Comparison of ENCODE assay signal across 9 cellular contexts in genomic region chr6:167047554-167047953, GRCh38. TPM values are rescaled to one million over a fixed set of nuclear protein-coding genes. Genes with fewer than 3 reads are reported as not detected.
DNase-seq lines count a peak whose midpoint lies in the region; ATAC-seq and TF ChIP-seq lines count a peak whose summit lies in the region.
"Had no signal": no experiment of that assay in that cellular context is flagged by ENCODE, and none has a peak within 500 bp of the region (broad histone marks: within the 10 kb centered on the region; RNA-seq: fewer than 3 reads in every experiment).

No MANE protein-coding gene starts in this region.

- H3K4me3 ChIP-seq in HL-60 (replicated peaks; ENCODE audit: insufficient read depth, low read length) = no peak overlapping the region
- H3K4me3 ChIP-seq: tibial artery had no signal

- DNase-seq in GF-D8 (lab: John Stamatoyannopoulos, UW) = peak; percentile 50
- DNase-seq in HL-60 (ENCODE audit: low read depth in 1 of 2, low spot score in 1 of 2) = peak; percentile 47 to 74
- peak; percentile 29 for DNase-seq in activated T-helper 1 cell treated with anti-CD3 and anti-CD28 coated beads, Interleukin-12 subunit alpha, Interleukin-12 subunit beta, Interleukin-2, Interleukin-4 antibody, amounts not matched to agents 30 ng/mL and 10 ng/mL and 1 ng/mL, durations not matched to agents 14 hours and 24 hours and 36 hours (ENCODE audit: low spot score)
- peak; percentile 22 to 24 for DNase-seq in stimulated activated CD4-positive, alpha-beta T cell treated with anti-CD3 and anti-CD28 coated beads, Interleukin-4, amount 100 ng/mL, for 4 hours
- no peak for DNase-seq in NCI-H2029 (lab: John Stamatoyannopoulos, UW)
- DNase-seq in NCI-H1436 treated with DMSO at 0.1 percent for 48 hours (lab: John Stamatoyannopoulos, UW) = no peak
- no peak for DNase-seq in NCI-H748 (lab: John Stamatoyannopoulos, UW; ENCODE audit: unreplicated experiment)

- peak overlapping the region; percentile 46 for H3K27ac ChIP-seq in HL-60 (replicated peaks)
- H3K27ac ChIP-seq: tibial artery had no signal

- peak overlapping the region; percentile 19 for H3K4me3 Mint-ChIP-seq in activated T-helper 1 cell treated with anti-CD3 and anti-CD28 coated beads, Interleukin-12 subunit alpha, Interleukin-12 subunit beta, Interleukin-2, Interleukin-4 antibody, amounts not matched to agents 30 ng/mL and 10 ng/mL and 1 ng/mL, durations not matched to agents 14 hours and 24 hours and 36 hours

- intact Hi-C loops in activated T-helper 1 cell treated with anti-CD3 and anti-CD28 coated beads, Interleukin-12 subunit alpha, Interleukin-12 subunit beta, Interleukin-2, Interleukin-4 antibody, amounts not matched to agents 30 ng/mL and 10 ng/mL and 1 ng/mL, durations not matched to agents 14 hours and 24 hours and 36 hours (cut with micrococcal nuclease) = loop anchor here (1.0 to 5.0 kb wide), 6 partner anchors 9 to 261 kb away; partner anchors contain the start of gene CEP43

- peaks cover 3% of the 10 kb centered on the region for H3K36me3 Mint-ChIP-seq in activated T-helper 1 cell treated with anti-CD3 and anti-CD28 coated beads, Interleukin-12 subunit alpha, Interleukin-12 subunit beta, Interleukin-2, Interleukin-4 antibody, amounts not matched to agents 30 ng/mL and 10 ng/mL and 1 ng/mL, durations not matched to agents 14 hours and 24 hours and 36 hours (ENCODE audit: low read depth)

- ATAC-seq in GM21423 (IDR thresholded peaks at IDR 0.05; ENCODE audit: unreplicated experiment) = peak; percentile 74

- peaks cover 21% of the 10 kb centered on the region for H3K4me1 Mint-ChIP-seq in activated T-helper 1 cell treated with anti-CD3 and anti-CD28 coated beads, Interleukin-12 subunit alpha, Interleukin-12 subunit beta, Interleukin-2, Interleukin-4 antibody, amounts not matched to agents 30 ng/mL and 10 ng/mL and 1 ng/mL, durations not matched to agents 14 hours and 24 hours and 36 hours (ENCODE audit: low read depth)

- TF ChIP-seq CTCF in HL-60 (IDR thresholded peaks at IDR 0.05; ENCODE audit: insufficient read depth, low read length) = no peak

- H3K27ac Mint-ChIP-seq in activated T-helper 1 cell treated with anti-CD3 and anti-CD28 coated beads, Interleukin-12 subunit alpha, Interleukin-12 subunit beta, Interleukin-2, Interleukin-4 antibody, amounts not matched to agents 30 ng/mL and 10 ng/mL and 1 ng/mL, durations not matched to agents 14 hours and 24 hours and 36 hours = peak overlapping the region; percentile 33

- H3K27me3 Mint-ChIP-seq in activated T-helper 1 cell treated with anti-CD3 and anti-CD28 coated beads, Interleukin-12 subunit alpha, Interleukin-12 subunit beta, Interleukin-2, Interleukin-4 antibody, amounts not matched to agents 30 ng/mL and 10 ng/mL and 1 ng/mL, durations not matched to agents 14 hours and 24 hours and 36 hours (ENCODE audit: insufficient read depth) = no peaks in the 10 kb centered on the region

- H3K9me3 Mint-ChIP-seq in activated T-helper 1 cell treated with anti-CD3 and anti-CD28 coated beads, Interleukin-12 subunit alpha, Interleukin-12 subunit beta, Interleukin-2, Interleukin-4 antibody, amounts not matched to agents 30 ng/mL and 10 ng/mL and 1 ng/mL, durations not matched to agents 14 hours and 24 hours and 36 hours = no peaks in the 10 kb centered on the region

- H3K27me3 ChIP-seq in HL-60 (ENCODE audit: insufficient read depth, poor library complexity, severe bottlenecking) = no peaks in the 10 kb centered on the region
- H3K27me3 ChIP-seq: tibial artery had no signal

RNA-seq across cellular contexts. Expression of gene CEP43, which starts 48.4 kb away (rescaled TPM):
- 18.8 and 21.4 TPM in 2 replicates for total RNA-seq in activated T-helper 1 cell treated with anti-CD3 and anti-CD28 coated beads, Interleukin-12 subunit alpha, Interleukin-12 subunit beta, Interleukin-2, Interleukin-4 antibody, amounts not matched to agents 30 ng/mL and 10 ng/mL and 1 ng/mL, durations not matched to agents 14 hours and 24 hours and 36 hours

Comparison
In these comparisons a context has a peak if more than half of its experiments do, and no peak if none do; other contexts are left out.
1. DNase-seq: peak in GF-D8 (single experiment), HL-60 (2 of 2), activated T-helper 1 cell treated with anti-CD3 and anti-CD28 coated beads, Interleukin-12 subunit alpha, Interleukin-12 subunit beta, Interleukin-2, Interleukin-4 antibody, amounts not matched to agents 30 ng/mL and 10 ng/mL and 1 ng/mL, durations not matched to agents 14 hours and 24 hours and 36 hours (single experiment) and stimulated activated CD4-positive, alpha-beta T cell treated with anti-CD3 and anti-CD28 coated beads, Interleukin-4, amount 100 ng/mL, for 4 hours (2 of 2); none in NCI-H2029 (single experiment), NCI-H1436 treated with DMSO at 0.1 percent for 48 hours (single experiment) and NCI-H748 (single experiment).